ENCODE assay signal across 1 cellular context in genomic region chr10:72275351-72276012, GRCh38.
TF ChIP-seq lines count a peak whose summit lies in the region.

No MANE protein-coding gene starts in this region.

TF ChIP-seq in K562, 482 proteins besides CTCF, POLR2A, EP300 and RAD21 (continued from another document and continues in another):
- TF ChIP-seq ZNF778 (CRISPR knock-in tag; IDR thresholded peaks at IDR 0.05) (no peak), PHF21A (IDR thresholded peaks at IDR 0.05; ENCODE audit: borderline replicate concordance, low read depth) (no peak), JUNB (CRISPR knock-in tag; conservative IDR thresholded peaks at IDR 0.05) (peak; percentile 53; the same call in 1 of the 2 replicates), HSF4 (CRISPR knock-in tag; IDR thresholded peaks at IDR 0.05; ENCODE audit: borderline replicate concordance) (no peak), HCFC1 (IDR thresholded peaks at IDR 0.05; ENCODE audit: low read depth, low read length) (no peak), CEBPZ (IDR thresholded peaks at IDR 0.05; ENCODE audit: borderline replicate concordance, low read depth, low read length) (no peak), RBM17 (IDR thresholded peaks at IDR 0.05; ENCODE audit: borderline replicate concordance, low read depth, low read length) (no peak), ZFP1 (CRISPR knock-in tag; IDR thresholded peaks at IDR 0.05) (peak; percentile 45), BDP1 (IDR thresholded peaks at IDR 0.05; ENCODE audit: insufficient read depth, insufficient read length) (no peak), TCF15 (CRISPR knock-in tag; IDR thresholded peaks at IDR 0.05) (peak; percentile 71; the same call in 1 of the 2 replicates), ZNF282 (CRISPR knock-in tag; IDR thresholded peaks at IDR 0.05) (no peak), NBN (IDR thresholded peaks at IDR 0.05; ENCODE audit: low read depth) (no peak), CLOCK (CRISPR knock-in tag; IDR thresholded peaks at IDR 0.05; ENCODE audit: borderline replicate concordance) (no peak), EWSR1 (IDR thresholded peaks at IDR 0.05; ENCODE audit: borderline replicate concordance, low read depth, partially characterized antibody) (no peak), ZBTB49 (CRISPR knock-in tag; IDR thresholded peaks at IDR 0.05; ENCODE audit: borderline replicate concordance) (no peak), POLR3A (IDR thresholded peaks at IDR 0.05; ENCODE audit: borderline replicate concordance, extremely low read depth, insufficient read depth, insufficient read length) (no peak), FOS (IDR thresholded peaks at IDR 0.05; ENCODE audit: extremely low read depth, insufficient read length) (no peak), ZFPM2 (CRISPR knock-in tag; IDR thresholded peaks at IDR 0.05) (no peak), FIP1L1 (IDR thresholded peaks at IDR 0.05; ENCODE audit: low read depth, low read length, poor library complexity, severe bottlenecking) (no peak), SAP30 (IDR thresholded peaks at IDR 0.05; ENCODE audit: borderline replicate concordance, insufficient read depth, low read depth, low read length, poor library complexity, severe bottlenecking) (peak; percentile 36), DMBX1 (CRISPR knock-in tag; IDR thresholded peaks at IDR 0.05; ENCODE audit: borderline replicate concordance) (no peak), ZNF398 (CRISPR knock-in tag; IDR thresholded peaks at IDR 0.05) (no peak), SAFB (IDR thresholded peaks at IDR 0.05; ENCODE audit: borderline replicate concordance, low read depth, low read length) (no peak), SRF (CRISPR knock-in tag; IDR thresholded peaks at IDR 0.05) (peak in 1 of 2 experiments; percentile 69; a peak in 1 of 4 replicates), CSDE1 (IDR thresholded peaks at IDR 0.05) (no peak), USF2 (CRISPR knock-in tag; IDR thresholded peaks at IDR 0.05) (peak; percentile 74), POLR2AphosphoS2 (IDR thresholded peaks at IDR 0.05; ENCODE audit: low read length) (no peak; the same call in 1 of the 2 replicates), TRIM25 (IDR thresholded peaks at IDR 0.05; ENCODE audit: borderline replicate concordance) (0 out of 2 replicates have a peak, but pooled peaks have one; percentile 58), ZC3H8 (IDR thresholded peaks at IDR 0.05) (peak; percentile 29; the same call in 1 of the 2 replicates), PKNOX1 (IDR thresholded peaks at IDR 0.05) (no peak), NCOA2 (IDR thresholded peaks at IDR 0.05; ENCODE audit: partially characterized antibody in 2 of 2) (no peak), XRCC4 (IDR thresholded peaks at IDR 0.05; ENCODE audit: extremely low read depth, insufficient read depth, insufficient read length) (no peak), SNRNP70 (optimal IDR thresholded peaks at IDR 0.05; ENCODE audit: low read depth, low read length) (no peak), ZNF212 (CRISPR knock-in tag; IDR thresholded peaks at IDR 0.05) (0 out of 2 replicates have a peak, but pooled peaks have one; percentile 77), ZBTB9 (CRISPR knock-in tag; IDR thresholded peaks at IDR 0.05) (no peak), ZBTB43 (CRISPR knock-in tag; IDR thresholded peaks at IDR 0.05) (no peak), PTRF (tag; IDR thresholded peaks at IDR 0.05) (no peak), ZNF124 (CRISPR knock-in tag; IDR thresholded peaks at IDR 0.05) (no peak), OTX1 (CRISPR knock-in tag; IDR thresholded peaks at IDR 0.05) (peak; percentile 94), ATF2 (CRISPR knock-in tag; IDR thresholded peaks at IDR 0.05) (no peak), FOXP1 (CRISPR knock-in tag; IDR thresholded peaks at IDR 0.05) (no peak)
